10 cellular contexts compared by ENCODE assay signal in the genomic region with DNA sequence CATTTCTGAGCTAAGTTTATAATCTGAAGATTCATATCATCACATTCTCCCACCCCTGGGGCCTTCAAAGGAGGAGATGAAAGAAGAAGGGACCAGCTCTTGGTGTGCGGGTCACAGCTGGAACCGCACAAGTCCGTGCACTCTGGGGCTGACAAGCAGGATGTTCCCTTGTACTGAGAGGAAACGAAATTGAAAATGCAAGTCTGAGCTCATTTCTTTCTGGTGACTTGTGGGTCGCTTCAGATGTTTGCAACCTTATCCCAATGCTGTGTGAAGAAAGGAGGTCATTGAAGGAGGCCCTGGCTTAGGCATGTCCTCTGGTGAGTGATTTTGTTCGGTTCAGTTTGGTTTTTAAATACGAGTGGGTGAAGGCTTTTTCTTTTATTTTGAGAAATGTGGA. TPM values are rescaled to one million over a fixed set of nuclear protein-coding genes. Genes with fewer than 3 reads are reported as not detected.
DNase-seq lines count a peak whose midpoint lies in the region; ATAC-seq, FAIRE-seq and TF ChIP-seq lines count a peak whose summit lies in the region.
"Had no signal": no experiment of that assay in that cellular context is flagged by ENCODE, and none has a peak within 500 bp of the region (broad histone marks: within the 10 kb centered on the region; RNA-seq: fewer than 3 reads in every experiment).

No MANE protein-coding gene starts in this region.

- peaks cover 97% of the 10 kb centered on the region for H3K4me1 ChIP-seq in BLaER1
- H3K4me1 ChIP-seq in naive thymus-derived CD4-positive, alpha-beta T cell (ENCODE audit: control insufficient read depth in 2 of 2, insufficient read depth in 2 of 2, low read length in 2 of 2), result peaks cover 8 to 28% of the 10 kb centered on the region in 2 donors
- H3K4me1 ChIP-seq in HAP-1, result no peaks in the 10 kb centered on the region

- H3K9me3 Mint-ChIP-seq in naive thymus-derived CD4-positive, alpha-beta T cell, result peaks cover 0 to 8% (median 0%) of the 10 kb centered on the region in 11 donors

- H3K4me2 ChIP-seq in BLaER1, result peak overlapping the region; percentile 84

- H3K9ac ChIP-seq in BLaER1, result no peak overlapping the region

- H3K9me3 ChIP-seq in BLaER1 (peaks cover 7% of the 10 kb centered on the region; the same call in 1 of the 2 replicates), HAP-1 (no peaks in the 10 kb centered on the region)
- H3K9me3 ChIP-seq in naive thymus-derived CD4-positive, alpha-beta T cell (ENCODE audit: control insufficient read depth in 2 of 3, low read length in 3 of 3), result no peaks in the 10 kb centered on the region

- ATAC-seq in GM19395 (IDR thresholded peaks at IDR 0.05; ENCODE audit: unreplicated experiment), result peak; percentile 72
- peak; percentile 57 for ATAC-seq in HG03457 (IDR thresholded peaks at IDR 0.05; ENCODE audit: unreplicated experiment)
- peak; percentile 70 for ATAC-seq in naive thymus-derived CD4-positive, alpha-beta T cell
- no peak for ATAC-seq in omental fat pad (ENCODE audit: low FRiP score)

- in situ Hi-C loops in HAP-1 (cut with MboI; ENCODE audit: low sequenced_read_pairs), result no loop called here

- intact Hi-C loops in naive thymus-derived CD4-positive, alpha-beta T cell (cut with micrococcal nuclease), result loop anchor here in 1 of 2 donors (1.0 to 5.0 kb wide), 5 partner anchors 14 to 1216 kb away; a partner anchor contains a TSS

- TF ChIP-seq CTCF in omental fat pad (IDR thresholded peaks at IDR 0.05), result no peak

- peak overlapping the region; percentile 36 for H3K4me3 ChIP-seq in BLaER1
- peak overlapping the region; percentile 51 for H3K4me3 ChIP-seq in naive thymus-derived CD4-positive, alpha-beta T cell (ENCODE audit: low read length)
- H3K4me3 ChIP-seq in HAP-1, result no peak overlapping the region
- H3K4me3 ChIP-seq: cardiac muscle cell had no signal

- no peak overlapping the region for H3K27ac ChIP-seq in BLaER1
- H3K27ac ChIP-seq in naive thymus-derived CD4-positive, alpha-beta T cell (ENCODE audit: low read depth, low read length), result peak overlapping the region; percentile 32
- H3K27ac ChIP-seq: cardiac muscle cell had no signal

- peak overlapping the region; percentile 36 to 95 (median 87) for H3K27ac Mint-ChIP-seq in naive thymus-derived CD4-positive, alpha-beta T cell

- peak; percentile 29 for DNase-seq in activated T-helper 9 cell treated with anti-CD3 and anti-CD28 coated beads, Interleukin-2, amount 50 U/mL, for 16 hours (ENCODE audit: low read depth)
- DNase-seq in naive thymus-derived CD4-positive, alpha-beta T cell, result peak in 4 of 9 donors; percentile 24 to 60 (median 30)
- no peak for DNase-seq in omental fat pad (ENCODE audit: low spot score)
- DNase-seq in HAP-1 (ENCODE audit: low spot score in 2 of 2), result no peak
- no peak for DNase-seq in RCC 7860 (ENCODE audit: low spot score)

- CTCF ChIA-PET in naive thymus-derived CD4-positive, alpha-beta T cell (lab: Charles Lee), result interaction anchor here (0.6 to 1.0 kb wide), 4 partner anchors 9 to 270 kb away, joined by 3 to 5 read pairs (median 3); no protein-coding TSS in a partner anchor

- POLR2A ChIA-PET in naive thymus-derived CD4-positive, alpha-beta T cell (lab: Charles Lee), result interaction anchor here (0.9 to 1.8 kb wide), 2 partner anchors 9 to 101 kb away, joined by 3 to 4 read pairs; no protein-coding TSS in a partner anchor

- H3K4me1 Mint-ChIP-seq in naive thymus-derived CD4-positive, alpha-beta T cell, result peaks cover 41 to 92% (median 60%) of the 10 kb centered on the region in 7 donors

- no peak for FAIRE-seq in RCC 7860 (lab: Jason Lieb, UNC)
- FAIRE-seq: G401.6 had no signal

- H3K36me3 Mint-ChIP-seq in naive thymus-derived CD4-positive, alpha-beta T cell, result peaks cover 0 to 37% (median 4%) of the 10 kb centered on the region in 5 donors

- H3K36me3 ChIP-seq in BLaER1 (no peaks in the 10 kb centered on the region), HAP-1 (replicated peaks) (no peaks in the 10 kb centered on the region)
- H3K36me3 ChIP-seq in naive thymus-derived CD4-positive, alpha-beta T cell (ENCODE audit: control insufficient read depth in 2 of 3, insufficient read depth in 3 of 3, low read length in 3 of 3), result no peaks in the 10 kb centered on the region
- H3K36me3 ChIP-seq: cardiac muscle cell had no signal

- H3K4me3 Mint-ChIP-seq in naive thymus-derived CD4-positive, alpha-beta T cell, result peak overlapping the region; percentile 67 to 94 (median 88)

- H3K27me3 ChIP-seq in BLaER1 (no peaks in the 10 kb centered on the region), HAP-1 (ENCODE audit: low read depth) (no peaks in the 10 kb centered on the region)
- H3K27me3 ChIP-seq in naive thymus-derived CD4-positive, alpha-beta T cell (ENCODE audit: control insufficient read depth in 2 of 2, insufficient read depth in 2 of 2, low read length in 2 of 2), result no peaks in the 10 kb centered on the region
- H3K27me3 ChIP-seq: cardiac muscle cell had no signal

- no peaks in the 10 kb centered on the region for H4K20me1 ChIP-seq in BLaER1

- H3K27me3 Mint-ChIP-seq in naive thymus-derived CD4-positive, alpha-beta T cell, result no peaks in the 10 kb centered on the region

RNA-seq across cellular contexts. Expression of a gene that starts 59.6 kb away (rescaled TPM):
- not detected for total RNA-seq in naive thymus-derived CD4-positive, alpha-beta T cell
- polyA plus RNA-seq in naive thymus-derived CD4-positive, alpha-beta T cell, result not detected
- not detected for total RNA-seq in omental fat pad
- total RNA-seq: cardiac muscle cell had no signal
- polyA plus RNA-seq: cardiac muscle cell had no signal
